Comparison of ENCODE assay signal across 8 cellular contexts in the genomic region with DNA sequence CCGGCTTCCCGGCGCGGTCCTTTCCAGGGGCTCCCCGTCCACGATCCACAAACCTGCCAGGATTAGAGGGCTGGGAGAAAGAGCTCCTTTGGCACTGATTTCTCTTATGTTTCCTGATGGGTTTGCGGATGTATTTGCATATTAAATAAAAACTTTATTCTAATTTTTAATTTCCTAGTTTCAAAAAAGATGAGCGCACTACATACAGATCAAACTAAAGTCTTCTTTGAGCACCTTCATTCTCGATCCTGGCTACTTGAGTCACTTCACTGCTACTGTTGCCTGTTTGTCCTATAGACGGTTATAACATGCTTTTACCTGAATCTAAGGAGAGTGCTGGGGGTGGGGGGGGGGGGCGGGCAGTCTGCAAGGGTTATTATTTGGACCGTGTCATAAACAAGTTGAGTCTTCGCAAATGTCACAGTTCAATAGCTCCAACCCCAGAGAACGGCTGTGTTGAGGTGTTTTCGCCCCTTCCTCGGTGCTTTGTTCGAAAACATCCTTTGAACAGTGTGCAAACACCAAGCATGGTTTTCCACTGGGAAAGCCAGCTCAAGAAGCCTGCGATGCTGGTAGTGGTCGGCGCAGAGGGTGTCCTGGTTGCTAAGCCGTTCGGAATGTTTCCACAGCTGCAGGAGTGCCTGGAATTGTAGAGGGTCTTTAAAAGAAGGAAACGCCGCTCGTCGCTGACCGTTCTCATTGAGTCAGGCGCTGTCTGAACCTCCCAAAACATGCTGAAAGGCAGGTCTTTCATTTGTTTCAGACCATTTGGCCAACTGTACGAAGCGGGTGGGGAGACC. TPM values are rescaled to one million over a fixed set of nuclear protein-coding genes. Genes with fewer than 3 reads are reported as not detected.
DNase-seq lines count a peak whose midpoint lies in the region; ATAC-seq and TF ChIP-seq lines count a peak whose summit lies in the region.

No MANE protein-coding gene starts in this region.

- no peaks in the 10 kb centered on the region for H3K36me3 ChIP-seq in vagina

- H3K4me3 ChIP-seq in astrocyte of the spinal cord (ENCODE audit: low read depth, low read length) (peak overlapping the region; percentile 8), vagina (peak overlapping the region; percentile 75 to 96)

- TF ChIP-seq POLR2A in vagina (IDR thresholded peaks at IDR 0.05): no peak

- no peak for ATAC-seq in stimulated activated naive CD8-positive, alpha-beta T cell treated with anti-CD3 and anti-CD28 coated beads, Interleukin-15, Interleukin-2, amounts not matched to agents 100 U/mL and 50 U/mL, for 24 hours
- ATAC-seq in HG02852 (IDR thresholded peaks at IDR 0.05; ENCODE audit: unreplicated experiment): no peak

- H3K27ac ChIP-seq in vagina: peak overlapping the region; percentile 89

- no peak overlapping the region for H3K27ac Mint-ChIP-seq in stimulated activated naive CD8-positive, alpha-beta T cell treated with anti-CD3 and anti-CD28 coated beads, Interleukin-15, Interleukin-2, amounts not matched to agents 100 ng/mL and 50 ng/mL, for 24 hours

- in situ Hi-C loops in astrocyte of the spinal cord (cut with HindIII; ENCODE audit: low sequenced_read_pairs): no loop called here

- intact Hi-C loops in vagina (cut with DNase I): loop anchor here (2.0 to 10.0 kb wide), 4 partner anchors 80 to 782 kb away; partner anchors contain the start of gene UBTD2

- no peaks in the 10 kb centered on the region for H3K27me3 Mint-ChIP-seq in stimulated activated naive CD8-positive, alpha-beta T cell treated with anti-CD3 and anti-CD28 coated beads, Interleukin-15, Interleukin-2, amounts not matched to agents 100 ng/mL and 50 ng/mL, for 24 hours

- H3K4me1 Mint-ChIP-seq in stimulated activated naive CD8-positive, alpha-beta T cell treated with anti-CD3 and anti-CD28 coated beads, Interleukin-15, Interleukin-2, amounts not matched to agents 100 ng/mL and 50 ng/mL, for 24 hours (ENCODE audit: low read depth): peaks cover 35% of the 10 kb centered on the region

- H3K36me3 Mint-ChIP-seq in stimulated activated naive CD8-positive, alpha-beta T cell treated with anti-CD3 and anti-CD28 coated beads, Interleukin-15, Interleukin-2, amounts not matched to agents 100 ng/mL and 50 ng/mL, for 24 hours (ENCODE audit: low read depth): peaks cover 4% of the 10 kb centered on the region

- H3K9me3 ChIP-seq in vagina: no peaks in the 10 kb centered on the region

- H3K9me3 Mint-ChIP-seq in stimulated activated naive CD8-positive, alpha-beta T cell treated with anti-CD3 and anti-CD28 coated beads, Interleukin-15, Interleukin-2, amounts not matched to agents 100 ng/mL and 50 ng/mL, for 24 hours: no peaks in the 10 kb centered on the region

- peak overlapping the region; percentile 99 for H3K4me3 Mint-ChIP-seq in stimulated activated naive CD8-positive, alpha-beta T cell treated with anti-CD3 and anti-CD28 coated beads, Interleukin-15, Interleukin-2, amounts not matched to agents 100 ng/mL and 50 ng/mL, for 24 hours

- no peak for DNase-seq in stimulated activated naive CD8-positive, alpha-beta T cell treated with anti-CD3 and anti-CD28 coated beads, Interleukin-15, Interleukin-2, amounts not matched to agents 100 U/mL and 50 U/mL, for 24 hours
- peak; percentile 91 for DNase-seq in astrocyte of the spinal cord (ENCODE audit: low read depth, low spot score)
- peak; percentile 71 for DNase-seq in mesenteric fat pad (ENCODE audit: low spot score)
- no peak for DNase-seq in vagina (ENCODE audit: extremely low spot score in 2 of 2)
- DNase-seq in activated CD4-positive, CD25-positive, alpha-beta regulatory T cell treated with anti-CD3 and anti-CD28 coated beads, Interleukin-2, amount 50 U/mL, for 72 hours: no peak
- DNase-seq in activated CD4-positive, alpha-beta T cell treated with anti-CD3 and anti-CD28 coated beads for 4 hours: no peak

- H3K4me1 ChIP-seq in vagina: peaks cover 24% of the 10 kb centered on the region

- no peaks in the 10 kb centered on the region for H3K27me3 ChIP-seq in vagina

- TF ChIP-seq CTCF in astrocyte of the spinal cord (IDR thresholded peaks at IDR 0.05; ENCODE audit: low read depth, low read length): no peak
- TF ChIP-seq CTCF in vagina (IDR thresholded peaks at IDR 0.05): no peak

RNA-seq across cellular contexts. Expression of gene STK10, which starts 1.1 kb away (rescaled TPM):
- total RNA-seq in mesenteric fat pad (82.2 TPM), vagina (33.9 TPM)

RNA-seq across cellular contexts. Expression of gene EFCAB9, which starts 4.9 kb away (rescaled TPM):
- total RNA-seq in mesenteric fat pad (not detected), vagina (not detected)

Comparison
In these comparisons a context has a peak if more than half of its experiments do, and no peak if none do; other contexts are left out.
1. DNase-seq: peak in astrocyte of the spinal cord (single experiment) and mesenteric fat pad (single experiment); none in stimulated activated naive CD8-positive, alpha-beta T cell treated with anti-CD3 and anti-CD28 coated beads, Interleukin-15, Interleukin-2, amounts not matched to agents 100 U/mL and 50 U/mL, for 24 hours (single experiment), vagina (0 of 2), activated CD4-positive, CD25-positive, alpha-beta regulatory T cell treated with anti-CD3 and anti-CD28 coated beads, Interleukin-2, amount 50 U/mL, for 72 hours (single experiment) and activated CD4-positive, alpha-beta T cell treated with anti-CD3 and anti-CD28 coated beads for 4 hours (0 of 2).